In the genomic region with DNA sequence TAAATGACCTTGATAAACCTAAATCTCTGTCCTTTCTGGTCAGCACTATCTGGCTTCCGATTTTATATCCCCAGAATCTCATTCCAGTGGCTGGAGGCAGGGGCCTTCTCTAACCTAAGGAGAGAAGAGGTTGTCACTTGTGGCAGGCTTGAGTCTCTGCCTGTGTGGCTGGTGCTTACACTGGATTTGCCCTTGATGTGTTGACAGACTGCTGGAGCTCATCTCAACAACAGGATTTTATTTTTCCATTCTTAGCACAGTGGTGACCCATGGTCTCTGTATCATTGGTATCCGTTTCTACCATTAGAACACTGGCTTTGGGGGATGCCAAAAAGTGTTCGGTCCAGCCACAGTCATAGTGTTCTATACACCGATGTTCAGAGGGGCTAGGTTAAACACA, we compare ENCODE assay signal across 18 cellular contexts. TPM values are rescaled to one million over a fixed set of nuclear protein-coding genes. Genes with fewer than 3 reads are reported as not detected.
DNase-seq lines count a peak whose midpoint lies in the region; ATAC-seq and TF ChIP-seq lines count a peak whose summit lies in the region.
"Had no signal": no experiment of that assay in that cellular context is flagged by ENCODE, and none has a peak within 500 bp of the region (broad histone marks: within the 10 kb centered on the region; RNA-seq: fewer than 3 reads in every experiment).

No MANE protein-coding gene starts in this region.

- WGBS in heart left ventricle, 4 donors = 39 to 43% (median 41%) methylated on average over 4 of the region's 4 CpGs

- H3K36me3 Mint-ChIP-seq in activated T-helper 17 cell treated with anti-CD3 and anti-CD28 coated beads, Interleukin-2, amount 50 U/mL, for 72 hours (ENCODE audit: low read depth) = peaks cover 100% of the 10 kb centered on the region
- peaks cover 47% of the 10 kb centered on the region for H3K36me3 Mint-ChIP-seq in osteocyte (ENCODE audit: unreplicated experiment)

- H3K27me3 ChIP-seq in heart left ventricle = no peaks in the 10 kb centered on the region
- H3K27me3 ChIP-seq: BE2C had no signal

- intact Hi-C loops in heart left ventricle (cut with DNase I) = loop anchor here in 1 of 10 donors (10.0 kb wide), 1 partner anchor 124 kb away; no protein-coding TSS in a partner anchor

- no peak overlapping the region for H3K4me3 ChIP-seq in heart left ventricle

- DNase-seq in caudate nucleus (lab: John Stamatoyannopoulos, UW) (no peak), heart left ventricle (no peak), osteocyte (ENCODE audit: extremely low spot score, unreplicated experiment) (no peak), NCI-H1092 treated with DMSO at 0.1 percent for 48 hours (lab: John Stamatoyannopoulos, UW) (no peak), foreskin melanocyte (no peak)
- DNase-seq: BE2C; CD4-positive, alpha-beta T cell; DMS53; NCI-H1436 treated with DMSO at 0.1 percent for 48 hours; NCI-H2029 treated with DMSO at 0.1 percent for 48 hours; NCI-H510A treated with DMSO at 0.1 percent for 48 hours; SHP77 had no signal

- no peak for TF ChIP-seq POLR2A in heart left ventricle (IDR thresholded peaks at IDR 0.05)

- peaks cover 0 to 91% (median 78%) of the 10 kb centered on the region in 9 donors for H3K36me3 ChIP-seq in heart left ventricle

- no peaks in the 10 kb centered on the region for H3K9me3 Mint-ChIP-seq in activated T-helper 17 cell treated with anti-CD3 and anti-CD28 coated beads, Interleukin-2, amount 50 U/mL, for 72 hours
- H3K9me3 Mint-ChIP-seq in osteocyte (ENCODE audit: unreplicated experiment) = no peaks in the 10 kb centered on the region
- H3K9me3 Mint-ChIP-seq: CD4-positive, alpha-beta T cell had no signal

- no peaks in the 10 kb centered on the region for H3K27me3 Mint-ChIP-seq in activated T-helper 17 cell treated with anti-CD3 and anti-CD28 coated beads, Interleukin-2, amount 50 U/mL, for 72 hours
- H3K27me3 Mint-ChIP-seq in osteocyte (ENCODE audit: unreplicated experiment) = no peaks in the 10 kb centered on the region
- H3K27me3 Mint-ChIP-seq: CD4-positive, alpha-beta T cell had no signal

- H3K27ac ChIP-seq in caudate nucleus (ENCODE audit: low read depth, low read length) (peak overlapping the region; percentile 1), heart left ventricle (peak overlapping the region; percentile 1 to 83 (median 71))
- H3K27ac ChIP-seq: KMS-11 had no signal

- no peak overlapping the region for H3K4me3 Mint-ChIP-seq in activated T-helper 17 cell treated with anti-CD3 and anti-CD28 coated beads, Interleukin-2, amount 50 U/mL, for 72 hours
- H3K4me3 Mint-ChIP-seq in osteocyte (ENCODE audit: unreplicated experiment) = no peak overlapping the region
- H3K4me3 Mint-ChIP-seq: CD4-positive, alpha-beta T cell had no signal

- H3K27ac Mint-ChIP-seq in activated T-helper 17 cell treated with anti-CD3 and anti-CD28 coated beads, Interleukin-2, amount 50 U/mL, for 72 hours = peak overlapping the region; percentile 38
- H3K27ac Mint-ChIP-seq in osteocyte (ENCODE audit: unreplicated experiment) = peak overlapping the region; percentile 96
- H3K27ac Mint-ChIP-seq: CD4-positive, alpha-beta T cell had no signal

- peaks cover 10% of the 10 kb centered on the region for H3K4me1 Mint-ChIP-seq in activated T-helper 17 cell treated with anti-CD3 and anti-CD28 coated beads, Interleukin-2, amount 50 U/mL, for 72 hours
- H3K4me1 Mint-ChIP-seq in osteocyte (ENCODE audit: unreplicated experiment) = peaks cover 34% of the 10 kb centered on the region

- TF ChIP-seq CTCF in heart left ventricle (IDR thresholded peaks at IDR 0.05) (no peak), osteocyte (IDR thresholded peaks at IDR 0.05) (no peak)

- H3K9me3 ChIP-seq in heart left ventricle = no peaks in the 10 kb centered on the region
- H3K9me3 ChIP-seq: BE2C had no signal

- ATAC-seq in activated T-helper 17 cell treated with anti-CD3 and anti-CD28 coated beads, Interleukin-2, amount 50 U/mL, for 72 hours (replicated peaks) = no peak
- ATAC-seq in heart left ventricle (peak; percentile 67 to 79 (median 77)), HG03108 (IDR thresholded peaks at IDR 0.05; ENCODE audit: unreplicated experiment) (no peak)
- ATAC-seq: Panc1 had no signal

- H3K4me1 ChIP-seq in heart left ventricle = peaks cover 11 to 57% (median 37%) of the 10 kb centered on the region in 12 donors
- H3K4me1 ChIP-seq: BE2C had no signal

RNA-seq across cellular contexts. Expression of gene TEX29, which starts 41.7 kb away (rescaled TPM):
- total RNA-seq in activated T-helper 17 cell treated with anti-CD3 and anti-CD28 coated beads, Interleukin-2, amount 50 U/mL, for 72 hours = 1 to 10 TPM; 1.7 to 2.2 TPM
- total RNA-seq in heart left ventricle (under 1 TPM in 3 of 9 donors, not detected in 6; 0.35 to 0.43 (median 0.35) TPM), osteocyte (1.9 TPM in 1 of 2 replicates, not detected in the other)
- polyA plus RNA-seq in heart left ventricle = under 1 TPM; 0.15 to 0.57 TPM
- total RNA-seq: H1, M059J had no signal

Comparison
In these comparisons a context has a peak if more than half of its experiments do, and no peak if none do; other contexts are left out.
1. ATAC-seq: peak in heart left ventricle (4 of 4); none in activated T-helper 17 cell treated with anti-CD3 and anti-CD28 coated beads, Interleukin-2, amount 50 U/mL, for 72 hours (single experiment) and HG03108 (single experiment).